16 cellular contexts compared by ENCODE assay signal in genomic region chr1:81379430-81379829, GRCh38.
DNase-seq lines count a peak whose midpoint lies in the region; TF ChIP-seq lines count a peak whose summit lies in the region.
"Had no signal": no experiment of that assay in that cellular context is flagged by ENCODE, and none has a peak within 500 bp of the region (broad histone marks: within the 10 kb centered on the region; RNA-seq: fewer than 3 reads in every experiment).

No MANE protein-coding gene starts in this region.

- peak overlapping the region; percentile 6 to 32 (median 23); a peak in 3 of 7 replicates for H3K27ac Mint-ChIP-seq in H9
- H3K27ac Mint-ChIP-seq: B cell; CD8-positive, alpha-beta T cell; HFFc6 had no signal

- H3K14ac ChIP-seq in H9 (ENCODE audit: insufficient read depth, low read length): no peak overlapping the region
- H3K14ac ChIP-seq in trophoblast cell (ENCODE audit: low read length): no peak overlapping the region

- H4K8ac ChIP-seq in H9 (replicated peaks; ENCODE audit: insufficient read length, low read depth, low read length) (no peak overlapping the region), mesendoderm (ENCODE audit: low read depth, low read length) (no peak overlapping the region), trophoblast cell (ENCODE audit: low read depth, low read length) (no peak overlapping the region)

- H4K5ac ChIP-seq in H9 (ENCODE audit: insufficient read length, low read depth, low read length) (no peak overlapping the region), mesendoderm (ENCODE audit: low read length) (peak overlapping the region; percentile 1)

- H2AFZ ChIP-seq in H9 (ENCODE audit: low read length) (no peak overlapping the region), trophoblast cell (ENCODE audit: insufficient read depth, low read length, poor library complexity) (no peak overlapping the region)

- no peak overlapping the region for H3T11ph ChIP-seq in H9 (ENCODE audit: low read length)

- no peak overlapping the region for H3K4ac ChIP-seq in H9 (ENCODE audit: low read depth, low read length)
- no peak overlapping the region for H3K4ac ChIP-seq in mesendoderm (ENCODE audit: low read depth, low read length)
- no peak overlapping the region for H3K4ac ChIP-seq in trophoblast cell (ENCODE audit: low read depth, low read length)

- no peak overlapping the region for H2BK12ac ChIP-seq in H9 (ENCODE audit: insufficient read length, low read depth, low read length)
- peak overlapping the region; percentile 28 for H2BK12ac ChIP-seq in trophoblast cell (ENCODE audit: low read length)

- peaks cover 7% of the 10 kb centered on the region; the same call in 1 of the 2 replicates for H3K4me1 ChIP-seq in H9 (ENCODE audit: insufficient read depth, low read length)
- H3K4me1 ChIP-seq in mesendoderm (ENCODE audit: control insufficient read depth, low read depth, low read length): no peaks in the 10 kb centered on the region
- H3K4me1 ChIP-seq in trophoblast cell (ENCODE audit: control insufficient read depth in 1 of 2, insufficient read depth in 2 of 2, low read length in 2 of 2): no peaks in the 10 kb centered on the region

- H3K4me2 ChIP-seq in H9 (ENCODE audit: insufficient read depth, insufficient read length, low read length) (no peak overlapping the region), mesendoderm (ENCODE audit: low read length) (no peak overlapping the region), trophoblast cell (ENCODE audit: low read length) (no peak overlapping the region)

- H3K27me3 ChIP-seq in H9 (ENCODE audit: insufficient read depth, low read length) (no peaks in the 10 kb centered on the region; the same call in 1 of the 2 replicates), mesendoderm (ENCODE audit: insufficient read depth, low read length, poor library complexity) (no peaks in the 10 kb centered on the region), trophoblast cell (ENCODE audit: insufficient read depth, low read length) (no peaks in the 10 kb centered on the region)
- H3K27me3 ChIP-seq: BLaER1 treated with 17β-estradiol and CSF1 and Interleukin-3, amounts not matched to agents 10 nM and 100 nM had no signal

- H4K91ac ChIP-seq in H9 (ENCODE audit: insufficient read length, low read depth, low read length): no peak overlapping the region
- no peak overlapping the region for H4K91ac ChIP-seq in trophoblast cell (ENCODE audit: low read depth, low read length)

- H3K9me3 ChIP-seq in H9 (ENCODE audit: control insufficient read depth, low read depth, low read length): no peaks in the 10 kb centered on the region
- no peaks in the 10 kb centered on the region for H3K9me3 ChIP-seq in trophoblast cell (ENCODE audit: insufficient read depth, low read depth, low read length)
- H3K9me3 ChIP-seq: BLaER1 treated with 17β-estradiol and CSF1 and Interleukin-3, amounts not matched to agents 10 nM and 100 nM had no signal

- H3K27me3 Mint-ChIP-seq in H9 (ENCODE audit: low read depth): no peaks in the 10 kb centered on the region
- H3K27me3 Mint-ChIP-seq: B cell had no signal

- H3K79me1 ChIP-seq in H9 (ENCODE audit: insufficient read depth, low read depth, low read length, poor library complexity, severe bottlenecking) (no peaks in the 10 kb centered on the region), mesendoderm (ENCODE audit: low read length) (no peaks in the 10 kb centered on the region), trophoblast cell (ENCODE audit: low read length) (no peaks in the 10 kb centered on the region)

- H3K79me2 ChIP-seq in H9 (ENCODE audit: insufficient read depth, low read length) (no peaks in the 10 kb centered on the region), mesendoderm (ENCODE audit: control insufficient read depth, insufficient read depth, low read length) (no peaks in the 10 kb centered on the region), trophoblast cell (ENCODE audit: control insufficient read depth, insufficient read depth, low read length, poor library complexity) (no peaks in the 10 kb centered on the region)

- H3K56ac ChIP-seq in H9 (ENCODE audit: insufficient read length, low read depth, low read length): no peak overlapping the region
- peak overlapping the region; percentile 1 for H3K56ac ChIP-seq in mesendoderm (ENCODE audit: low read length)

- no peak overlapping the region for H2BK15ac ChIP-seq in H9 (ENCODE audit: low read depth, low read length)
- no peak overlapping the region for H2BK15ac ChIP-seq in mesendoderm (replicated peaks; ENCODE audit: low read depth)

- DNase-seq in ELF-1 (ENCODE audit: low read depth, low spot score): peak; percentile 9
- DNase-seq in H9: no peak
- peak; percentile 16 for DNase-seq in mesendoderm
- no peak for DNase-seq in trophoblast cell
- no peak for DNase-seq in NCI-H187 treated with DMSO at 0.1 percent for 48 hours (lab: John Stamatoyannopoulos, UW)
- no peak for DNase-seq in effector CD8-positive, alpha-beta T cell (lab: John Stamatoyannopoulos, UW)
- no peak for DNase-seq in NOMO-1 treated with dmso at 0.1 percent for 144 hours (lab: John Stamatoyannopoulos, UW; ENCODE audit: unreplicated experiment)
- DNase-seq: Calu3; CD8-positive, alpha-beta T cell; DND-41; GDM1; HFFc6 had no signal

- H3K4me3 Mint-ChIP-seq in H9: no peak overlapping the region
- H3K4me3 Mint-ChIP-seq: B cell; CD8-positive, alpha-beta T cell; HFFc6 had no signal

- no peak for TF ChIP-seq CTCF in H9 (conservative IDR thresholded peaks at IDR 0.05)

- no CpG with 5 or more reads among the region's 8 CpGs for WGBS in H9 (ENCODE audit: extremely low coverage, insufficient read length, low lambda C conversion rate)
- no CpG with 5 or more reads among the region's 8 CpGs for WGBS in mesendoderm (ENCODE audit: extremely low coverage, insufficient coverage, low lambda C conversion rate)
- no CpG with 5 or more reads among the region's 8 CpGs for WGBS in trophoblast cell (ENCODE audit: extremely low coverage, insufficient coverage, insufficient read length)

- no peak overlapping the region for H3K27ac ChIP-seq in H9 (ENCODE audit: insufficient read length, low read depth, low read length)
- no peak overlapping the region for H3K27ac ChIP-seq in mesendoderm (ENCODE audit: low read depth, low read length)
- H3K27ac ChIP-seq in trophoblast cell (ENCODE audit: low read depth, low read length): no peak overlapping the region
- H3K27ac ChIP-seq: HL-60 had no signal

- H3K9ac ChIP-seq in H9 (ENCODE audit: extremely low read depth, insufficient read length, low read length) (no peak overlapping the region), mesendoderm (ENCODE audit: low read length) (no peak overlapping the region), trophoblast cell (ENCODE audit: low read length) (no peak overlapping the region)
- H3K9ac ChIP-seq: BLaER1 treated with 17β-estradiol and CSF1 and Interleukin-3, amounts not matched to agents 10 nM and 100 nM had no signal

- no peak overlapping the region for H3K4me3 ChIP-seq in mesendoderm (ENCODE audit: low read length)
- no peak overlapping the region for H3K4me3 ChIP-seq in trophoblast cell (ENCODE audit: low read depth, low read length)
- H3K4me3 ChIP-seq: BLaER1 treated with 17β-estradiol and CSF1 and Interleukin-3, amounts not matched to agents 10 nM and 100 nM; GM12878 had no signal

- no peak overlapping the region for H2BK120ac ChIP-seq in H9 (ENCODE audit: low read depth, low read length, poor library complexity, severe bottlenecking)
- H2BK120ac ChIP-seq in mesendoderm (ENCODE audit: low read depth, low read length): no peak overlapping the region
- H2BK120ac ChIP-seq in trophoblast cell (ENCODE audit: insufficient read depth, low read length, poor library complexity): no peak overlapping the region

- H3K4me1 Mint-ChIP-seq in H9: peaks cover 22 to 23% of the 10 kb centered on the region in 2 experiments
- H3K4me1 Mint-ChIP-seq: B cell had no signal

- H4K20me1 ChIP-seq in H9 (ENCODE audit: control insufficient read depth, insufficient read depth, insufficient read length): no peaks in the 10 kb centered on the region
- H4K20me1 ChIP-seq: BLaER1 treated with 17β-estradiol and CSF1 and Interleukin-3, amounts not matched to agents 10 nM and 100 nM had no signal

- H3K23ac ChIP-seq in H9 (ENCODE audit: insufficient read length, low read depth, low read length) (no peak overlapping the region), mesendoderm (ENCODE audit: low read length) (no peak overlapping the region), trophoblast cell (ENCODE audit: low read length) (no peak overlapping the region)

- H3K36me3 ChIP-seq in mesendoderm (ENCODE audit: control insufficient read depth, insufficient read depth, low read length) (no peaks in the 10 kb centered on the region), trophoblast cell (ENCODE audit: control insufficient read depth in 1 of 2, insufficient read depth in 2 of 2, low read length in 2 of 2) (no peaks in the 10 kb centered on the region)
- H3K36me3 ChIP-seq: BLaER1 treated with 17β-estradiol and CSF1 and Interleukin-3, amounts not matched to agents 10 nM and 100 nM had no signal

- H2BK5ac ChIP-seq in H9 (ENCODE audit: insufficient read length, low read length): no peak overlapping the region
- peak overlapping the region; percentile 10 for H2BK5ac ChIP-seq in mesendoderm (ENCODE audit: low read length)
- H2BK5ac ChIP-seq in trophoblast cell (ENCODE audit: low read depth, low read length, poor library complexity): no peak overlapping the region

- no peaks in the 10 kb centered on the region for H3K9me3 Mint-ChIP-seq in H9
- H3K9me3 Mint-ChIP-seq: HFFc6 had no signal

- H3K36me3 Mint-ChIP-seq in H9 (ENCODE audit: insufficient read depth in 1 of 3, low read depth in 3 of 3): peaks cover 0 to 2% (median 0%) of the 10 kb centered on the region in 3 experiments; a peak in 1 of 7 replicates
- H3K36me3 Mint-ChIP-seq: CD8-positive, alpha-beta T cell had no signal

- H2BK20ac ChIP-seq in H9 (ENCODE audit: low read depth, low read length, poor library complexity, severe bottlenecking): no peak overlapping the region

- H3K23me2 ChIP-seq in H9 (ENCODE audit: insufficient read length, low read depth, low read length, poor library complexity, severe bottlenecking): no peaks in the 10 kb centered on the region

- peak overlapping the region; percentile 8 for H4K12ac ChIP-seq in trophoblast cell (ENCODE audit: low read depth, low read length)

- H2AK5ac ChIP-seq in H9 (ENCODE audit: insufficient read length, low read length): no peak overlapping the region
- no peak overlapping the region for H2AK5ac ChIP-seq in mesendoderm (ENCODE audit: low read length)
- H2AK5ac ChIP-seq in trophoblast cell (ENCODE audit: low read length): no peak overlapping the region

- no peak overlapping the region for H3K18ac ChIP-seq in H9 (ENCODE audit: insufficient read length, low read depth, low read length)
- H3K18ac ChIP-seq in mesendoderm (ENCODE audit: low read length): no peak overlapping the region
- no peak overlapping the region for H3K18ac ChIP-seq in trophoblast cell (ENCODE audit: low read length)

Comparison
In these comparisons a context has a peak if more than half of its experiments do, and no peak if none do; other contexts are left out.
1. DNase-seq: peak in ELF-1 (single experiment) and mesendoderm (single experiment); none in H9 (single experiment), trophoblast cell (0 of 2), NCI-H187 treated with DMSO at 0.1 percent for 48 hours (single experiment), effector CD8-positive, alpha-beta T cell (single experiment) and NOMO-1 treated with dmso at 0.1 percent for 144 hours (single experiment).